8 cellular contexts compared by ENCODE assay signal in genomic region chr1:46533179-46533864, GRCh38. TPM values are rescaled to one million over a fixed set of nuclear protein-coding genes. Genes with fewer than 3 reads are reported as not detected.
A peak's percentile ranks its signal among the peaks of the same experiment; 100 is the strongest.
DNase-seq lines count a peak whose midpoint lies in the region; ATAC-seq and TF ChIP-seq lines count a peak whose summit lies in the region.

No MANE protein-coding gene starts in this region.

- no peaks in the 10 kb centered on the region for H3K9me3 Mint-ChIP-seq in activated naive CD8-positive, alpha-beta T cell treated with anti-CD3 and anti-CD28 coated beads, Interleukin-2, amount 10 ng/mL, durations not matched to agents 7 days and 5 days

- peaks cover 13% of the 10 kb centered on the region for H3K4me1 ChIP-seq in SJSA1 (replicated peaks)
- H3K4me1 ChIP-seq in left ventricle myocardium inferior, result peaks cover 6% of the 10 kb centered on the region
- H3K4me1 ChIP-seq in gastrocnemius medialis, result no peaks in the 10 kb centered on the region

- DNase-seq in SJSA1 (ENCODE audit: low read depth in 1 of 2, low spot score in 2 of 2) (peak in 1 of 2 experiments; percentile 21), left ventricle myocardium inferior (peak; percentile 41), gastrocnemius medialis (no peak), amniotic stem cell (lab: John Stamatoyannopoulos, UW) (no peak)
- DNase-seq in activated naive CD8-positive, alpha-beta T cell treated with anti-CD3 and anti-CD28 coated beads, Interleukin-2, amount 10 ng/mL, durations not matched to agents 7 days and 5 days, result peak; percentile 69

- no peaks in the 10 kb centered on the region for H3K36me3 Mint-ChIP-seq in activated naive CD8-positive, alpha-beta T cell treated with anti-CD3 and anti-CD28 coated beads, Interleukin-2, amount 10 ng/mL, durations not matched to agents 7 days and 5 days

- POLR2A ChIA-PET in activated naive CD8-positive, alpha-beta T cell treated with anti-CD3 and anti-CD28 coated beads, Interleukin-2, amount 10 ng/mL, durations not matched to agents 7 days and 5 days (lab: Charles Lee), result interaction anchor here (0.7 to 1.0 kb wide), 2 partner anchors 16 to 192 kb away, joined by 3 to 4 read pairs; no protein-coding TSS in a partner anchor

- H3K9me3 ChIP-seq in SJSA1 (replicated peaks) (no peaks in the 10 kb centered on the region), left ventricle myocardium inferior (replicated peaks) (no peaks in the 10 kb centered on the region), gastrocnemius medialis (no peaks in the 10 kb centered on the region)

- peaks cover 39% of the 10 kb centered on the region for H3K27me3 Mint-ChIP-seq in activated naive CD8-positive, alpha-beta T cell treated with anti-CD3 and anti-CD28 coated beads, Interleukin-2, amount 10 ng/mL, durations not matched to agents 7 days and 5 days

- no peak for TF ChIP-seq POLR2A in gastrocnemius medialis (IDR thresholded peaks at IDR 0.05)

- H3K4me3 ChIP-seq in SJSA1, result peak overlapping the region; percentile 34
- peak overlapping the region; percentile 62 for H3K4me3 ChIP-seq in left ventricle myocardium inferior
- peak overlapping the region; percentile 25 to 53 (median 43) for H3K4me3 ChIP-seq in gastrocnemius medialis

- TF ChIP-seq CTCF in left ventricle myocardium inferior (IDR thresholded peaks at IDR 0.05; ENCODE audit: borderline replicate concordance), result no peak
- TF ChIP-seq CTCF in gastrocnemius medialis (IDR thresholded peaks at IDR 0.05 in 4 of 5, conservative IDR thresholded peaks at IDR 0.05 in 1 of 5), result no peak

- in situ Hi-C loops in gastrocnemius medialis (cut with MboI; ENCODE audit: low sequenced_read_pairs in 4 of 4), result loop anchor here in 2 of 4 donors (10.0 to 25.0 kb wide), 2 partner anchors 96 to 191 kb away; no protein-coding TSS in a partner anchor

- H3K4me3 Mint-ChIP-seq in activated naive CD8-positive, alpha-beta T cell treated with anti-CD3 and anti-CD28 coated beads, Interleukin-2, amount 10 ng/mL, durations not matched to agents 7 days and 5 days, result peak overlapping the region; percentile 83

- peaks cover 15% of the 10 kb centered on the region for H3K27me3 ChIP-seq in SJSA1 (replicated peaks)
- peaks cover 87% of the 10 kb centered on the region for H3K27me3 ChIP-seq in left ventricle myocardium inferior (ENCODE audit: low read depth)
- H3K27me3 ChIP-seq in gastrocnemius medialis, result no peaks in the 10 kb centered on the region

- H3K27ac Mint-ChIP-seq in activated naive CD8-positive, alpha-beta T cell treated with anti-CD3 and anti-CD28 coated beads, Interleukin-2, amount 10 ng/mL, durations not matched to agents 7 days and 5 days, result no peak overlapping the region

- H3K4me1 Mint-ChIP-seq in activated naive CD8-positive, alpha-beta T cell treated with anti-CD3 and anti-CD28 coated beads, Interleukin-2, amount 10 ng/mL, durations not matched to agents 7 days and 5 days, result peaks cover 14% of the 10 kb centered on the region

- H3K27ac ChIP-seq in SJSA1 (no peak overlapping the region), left ventricle myocardium inferior (replicated peaks) (peak overlapping the region; percentile 73), gastrocnemius medialis (no peak overlapping the region)

- H3K36me3 ChIP-seq in SJSA1 (no peaks in the 10 kb centered on the region), left ventricle myocardium inferior (no peaks in the 10 kb centered on the region), gastrocnemius medialis (no peaks in the 10 kb centered on the region)

- ATAC-seq in GM18502 (IDR thresholded peaks at IDR 0.05; ENCODE audit: poor library complexity, unreplicated experiment), result peak; percentile 56
- ATAC-seq in activated naive CD8-positive, alpha-beta T cell treated with anti-CD3 and anti-CD28 coated beads, Interleukin-2, amount 10 ng/mL, durations not matched to agents 7 days and 5 days (ENCODE audit: low read depth), result peak; percentile 65
- peak; percentile 66 to 69 for ATAC-seq in gastrocnemius medialis
- ATAC-seq in HG03571 (IDR thresholded peaks at IDR 0.05; ENCODE audit: unreplicated experiment), result no peak
- ATAC-seq in GM21723 (IDR thresholded peaks at IDR 0.05; ENCODE audit: unreplicated experiment), result no peak

- intact Hi-C loops in left ventricle myocardium inferior (cut with micrococcal nuclease) (loop anchor here (10.0 kb wide), 1 partner anchor 191 kb away; no protein-coding TSS in a partner anchor), gastrocnemius medialis (cut with DNase I; ENCODE audit: low total_unique reads) (loop anchor here (2.0 kb wide), 1 partner anchor 191 kb away; no protein-coding TSS in a partner anchor)

RNA-seq across cellular contexts. Expression of gene KNCN, which starts 18.1 kb away (rescaled TPM):
- total RNA-seq in SJSA1 (2014; rRNA removed; shearing (Covaris generic)), result not detected in 2 replicates
- not detected for total RNA-seq in activated naive CD8-positive, alpha-beta T cell treated with anti-CD3 and anti-CD28 coated beads, Interleukin-2, amount 10 ng/mL, durations not matched to agents 7 days and 5 days
- total RNA-seq in left ventricle myocardium inferior, result not detected
- not detected for total RNA-seq in gastrocnemius medialis

RNA-seq across cellular contexts. Expression of gene DMBX1, which starts 43.7 kb away (rescaled TPM):
- not detected in 2 replicates for total RNA-seq in SJSA1 (2014; rRNA removed; shearing (Covaris generic))
- under 1 TPM in 1 of 2 experiments, not detected in 1; 0.11 TPM for total RNA-seq in activated naive CD8-positive, alpha-beta T cell treated with anti-CD3 and anti-CD28 coated beads, Interleukin-2, amount 10 ng/mL, durations not matched to agents 7 days and 5 days
- not detected for total RNA-seq in left ventricle myocardium inferior
- not detected for total RNA-seq in gastrocnemius medialis

Comparison
In these comparisons a context has a peak if more than half of its experiments do, and no peak if none do; other contexts are left out.
1. ATAC-seq: peak in GM18502 (single experiment), activated naive CD8-positive, alpha-beta T cell treated with anti-CD3 and anti-CD28 coated beads, Interleukin-2, amount 10 ng/mL, durations not matched to agents 7 days and 5 days (single experiment) and gastrocnemius medialis (2 of 2); none in HG03571 (single experiment) and GM21723 (single experiment).
2. DNase-seq: peak in activated naive CD8-positive, alpha-beta T cell treated with anti-CD3 and anti-CD28 coated beads, Interleukin-2, amount 10 ng/mL, durations not matched to agents 7 days and 5 days (single experiment) and left ventricle myocardium inferior (single experiment); none in gastrocnemius medialis (0 of 2) and amniotic stem cell (single experiment).
3. Peak in every context shown above with its lines, with median percentiles within 50 percentile points of each other: H3K4me3 ChIP-seq.